ENCODE assay signal across 2 cellular contexts in genomic region chr18:13262358-13262680, GRCh38. TPM values are rescaled to one million over a fixed set of nuclear protein-coding genes. Genes with fewer than 3 reads are reported as not detected.
"Had no signal": no experiment of that assay in that cellular context is flagged by ENCODE, and none has a peak within 500 bp of the region (broad histone marks: within the 10 kb centered on the region; RNA-seq: fewer than 3 reads in every experiment).

No MANE protein-coding gene starts in this region.

RNA-seq across cellular contexts. Expression of gene LDLRAD4, which starts 43.8 kb away (rescaled TPM):
- total RNA-seq: K562, PC-3 had no signal
